ENCODE assay signal across 12 cellular contexts in the genomic region with DNA sequence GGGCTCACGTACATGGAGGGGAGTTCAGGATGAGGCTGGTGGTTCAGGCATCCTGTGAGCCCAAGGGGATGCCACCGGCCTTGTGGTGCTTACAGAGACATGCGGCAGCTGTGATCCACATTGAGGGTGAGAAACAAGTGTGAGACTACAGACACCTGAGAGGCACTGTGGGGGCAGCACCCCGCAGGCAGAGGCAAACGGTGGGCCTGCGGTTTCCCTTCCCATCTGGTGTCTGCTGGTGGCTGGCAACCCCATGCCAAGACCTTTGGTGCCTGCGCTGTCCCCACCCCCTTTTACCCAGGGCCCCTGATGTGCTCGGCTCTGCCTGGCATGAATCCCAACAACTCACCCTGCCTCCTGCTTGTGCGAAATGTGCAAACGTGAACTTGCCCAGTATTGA.
"Had no signal": no experiment of that assay in that cellular context is flagged by ENCODE, and none has a peak within 500 bp of the region (broad histone marks: within the 10 kb centered on the region; RNA-seq: fewer than 3 reads in every experiment).

No MANE protein-coding gene starts in this region.

- H3K4me3 Mint-ChIP-seq: activated naive CD8-positive, alpha-beta T cell treated with anti-CD3 and anti-CD28 coated beads, Interleukin-2, amount 50 U/mL, for 24 hours; activated T-helper 1 cell treated with anti-CD3 and anti-CD28 coated beads, Interleukin-12 subunit alpha, Interleukin-12 subunit beta, Interleukin-2, Interleukin-4 antibody, amounts not matched to agents 30 ng/mL and 10 ng/mL and 1 ng/mL, durations not matched to agents 14 hours and 24 hours and 36 hours; nephron progenitor cell; stimulated activated naive CD8-positive, alpha-beta T cell treated with anti-CD3 and anti-CD28 coated beads, Interleukin-15, amount 100 ng/mL, for 72 hours had no signal

- H3K9me3 Mint-ChIP-seq: activated naive CD8-positive, alpha-beta T cell treated with anti-CD3 and anti-CD28 coated beads, Interleukin-2, amount 50 U/mL, for 24 hours; activated T-helper 1 cell treated with anti-CD3 and anti-CD28 coated beads, Interleukin-12 subunit alpha, Interleukin-12 subunit beta, Interleukin-2, Interleukin-4 antibody, amounts not matched to agents 30 ng/mL and 10 ng/mL and 1 ng/mL, durations not matched to agents 14 hours and 24 hours and 36 hours; nephron progenitor cell; stimulated activated naive CD8-positive, alpha-beta T cell treated with anti-CD3 and anti-CD28 coated beads, Interleukin-15, amount 100 ng/mL, for 72 hours had no signal

- H3K27ac ChIP-seq: ascending aorta, ovary, thoracic aorta had no signal

- H3K27me3 ChIP-seq: ascending aorta, ovary had no signal

- H3K36me3 ChIP-seq: ascending aorta, ovary, thoracic aorta had no signal

- H3K4me3 ChIP-seq: ascending aorta, ovary, thoracic aorta had no signal

- ATAC-seq: activated naive CD8-positive, alpha-beta T cell treated with anti-CD3 and anti-CD28 coated beads, Interleukin-2, amount 50 U/mL, for 24 hours; stimulated activated naive CD8-positive, alpha-beta T cell treated with anti-CD3 and anti-CD28 coated beads, Interleukin-15, amount 100 ng/mL, for 72 hours had no signal

- H3K9me3 ChIP-seq: ascending aorta, ovary, thoracic aorta had no signal

- DNase-seq: activated CD4-positive, alpha-beta T cell treated with anti-CD3 and anti-CD28 coated beads, Interleukin-2, amount 50 U/mL, for 48 hours; activated naive CD4-positive, alpha-beta T cell treated with Interleukin-2 at 50 U/mL for 16 hours; activated naive CD8-positive, alpha-beta T cell treated with anti-CD3 and anti-CD28 coated beads, Interleukin-2, amount 50 U/mL, for 24 hours; foreskin melanocyte; mesenchymal stem cell; nephron progenitor cell; ovary; stimulated activated CD4-positive, alpha-beta T cell treated with anti-CD3 and anti-CD28 coated beads, Interleukin-4, amount 100 ng/mL, for 24 hours had no signal

- H3K27ac Mint-ChIP-seq: activated naive CD8-positive, alpha-beta T cell treated with anti-CD3 and anti-CD28 coated beads, Interleukin-2, amount 50 U/mL, for 24 hours; activated T-helper 1 cell treated with anti-CD3 and anti-CD28 coated beads, Interleukin-12 subunit alpha, Interleukin-12 subunit beta, Interleukin-2, Interleukin-4 antibody, amounts not matched to agents 30 ng/mL and 10 ng/mL and 1 ng/mL, durations not matched to agents 14 hours and 24 hours and 36 hours; nephron progenitor cell; stimulated activated naive CD8-positive, alpha-beta T cell treated with anti-CD3 and anti-CD28 coated beads, Interleukin-15, amount 100 ng/mL, for 72 hours had no signal
